Comparison of ENCODE assay signal across 11 cellular contexts in the genomic region with DNA sequence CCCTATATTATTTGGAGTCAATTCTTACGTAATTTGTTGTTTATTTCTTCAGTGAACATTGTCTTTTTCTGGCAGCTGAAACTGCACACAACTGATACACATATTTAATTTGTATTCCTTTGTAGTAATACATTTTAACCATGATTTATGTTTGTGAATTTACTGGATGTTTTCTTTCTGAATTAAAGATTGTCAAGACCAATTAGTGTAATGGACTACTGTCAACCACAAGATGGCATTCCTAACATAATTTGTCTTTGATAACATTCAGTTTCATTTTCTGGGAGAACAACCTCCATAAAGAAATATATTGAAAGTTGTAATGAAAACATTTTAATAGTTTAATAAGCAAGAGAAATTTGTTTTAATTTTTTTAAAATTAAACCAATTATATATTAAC. TPM values are rescaled to one million over a fixed set of nuclear protein-coding genes. Genes with fewer than 3 reads are reported as not detected.
DNase-seq lines count a peak whose midpoint lies in the region; ATAC-seq and TF ChIP-seq lines count a peak whose summit lies in the region.
"Had no signal": no experiment of that assay in that cellular context is flagged by ENCODE, and none has a peak within 500 bp of the region (broad histone marks: within the 10 kb centered on the region; RNA-seq: fewer than 3 reads in every experiment).

No MANE protein-coding gene starts in this region.

- intact Hi-C loops in body of pancreas (cut with DNase I) (no loop called here), left lung (cut with DNase I) (no loop called here)

- DNase-seq in AG20443 (ENCODE audit: low spot score) (peak; percentile 15), body of pancreas (no peak), left lung (no peak), NCI-H1092 (lab: John Stamatoyannopoulos, UW) (no peak), NCI-H1048 (lab: John Stamatoyannopoulos, UW) (no peak)
- no peak for DNase-seq in activated naive CD4-positive, alpha-beta T cell treated with anti-CD3 and anti-CD28 coated beads, Interleukin-2, amount 50 U/mL, for 16 hours
- DNase-seq: DMS153; stimulated activated CD4-positive, alpha-beta T cell treated with anti-CD3 and anti-CD28 coated beads, Interleukin-4, amount 100 ng/mL, for 4 hours; trophoblast cell had no signal

- H3K4me3 ChIP-seq in body of pancreas (no peak overlapping the region), left lung (no peak overlapping the region)

- H3K36me3 ChIP-seq in body of pancreas (replicated peaks in 1 of 2; ENCODE audit: insufficient read depth in 1 of 2, low read depth in 2 of 2) (no peaks in the 10 kb centered on the region), left lung (no peaks in the 10 kb centered on the region)

- TF ChIP-seq CTCF in LNCAP (IDR thresholded peaks at IDR 0.05), result peak; percentile 64
- TF ChIP-seq CTCF in body of pancreas (IDR thresholded peaks at IDR 0.05), result peak in 6 of 7 experiments; percentile 11 to 51 (median 48)
- TF ChIP-seq CTCF in left lung (IDR thresholded peaks at IDR 0.05), result no peak

- H3K4me1 ChIP-seq in body of pancreas (no peaks in the 10 kb centered on the region), left lung (no peaks in the 10 kb centered on the region)

- H3K27me3 ChIP-seq in body of pancreas (no peaks in the 10 kb centered on the region), left lung (no peaks in the 10 kb centered on the region)

- no peak overlapping the region for H3K27ac ChIP-seq in body of pancreas
- H3K27ac ChIP-seq in left lung, result no peak overlapping the region

- 67% methylated on average over 1 of the region's 1 CpG for WGBS in body of pancreas, 2 donors

- H3K9me3 ChIP-seq in body of pancreas (no peaks in the 10 kb centered on the region), left lung (peaks cover 0 to 2% of the 10 kb centered on the region in 2 donors)

- no peak for TF ChIP-seq POLR2A in body of pancreas (IDR thresholded peaks at IDR 0.05)

- ATAC-seq in body of pancreas (no peak), left lung (peak; percentile 54), GM19351 (IDR thresholded peaks at IDR 0.05; ENCODE audit: unreplicated experiment) (no peak)

RNA-seq across cellular contexts. Expression of a gene that starts 10.1 kb away (rescaled TPM):
- total RNA-seq in body of pancreas, result 1 to 10 TPM in 1 of 2 donors, under 1 TPM in 1; under 0.01 to 4.9 TPM
- total RNA-seq in left lung, result 1 to 10 TPM; 3.9 to 4.1 TPM

RNA-seq across cellular contexts. Expression of a gene that starts 10.5 kb away (rescaled TPM):
- total RNA-seq in body of pancreas (not detected), left lung (1 to 10 TPM in 1 of 2 donors, under 1 TPM in 1; 0.06 to 4.3 TPM)

Comparison
In these comparisons a context has a peak if more than half of its experiments do, and no peak if none do; other contexts are left out.
1. CTCF ChIP-seq: peak in LNCAP (single experiment) and body of pancreas (6 of 7); none in left lung (0 of 2).